Comparison of ENCODE assay signal across 33 cellular contexts in genomic region chr10:53284615-53285182, GRCh38.
"Had no signal": no experiment of that assay in that cellular context is flagged by ENCODE, and none has a peak within 500 bp of the region (broad histone marks: within the 10 kb centered on the region; RNA-seq: fewer than 3 reads in every experiment).

No MANE protein-coding gene starts in this region.

- H3K36me3 Mint-ChIP-seq: immature natural killer cell; mesothelial cell of epicardium; naive B cell; neural progenitor cell; stimulated activated memory B cell treated with anti-CD40 and anti-IgM and Interleukin-4, amounts not matched to agents 10 μg/mL and 1 μg/mL and 100 μg/mL, for 72 hours; type B pancreatic cell had no signal

- H3K27ac ChIP-seq: coronary artery, esophagus squamous epithelium, neural progenitor cell, parathyroid adenoma, right atrium auricular region, sigmoid colon, spleen, testis, tibial artery had no signal

- H3K9me3 Mint-ChIP-seq: mesothelial cell of epicardium, nephron, neural progenitor cell, type B pancreatic cell had no signal

- H3K27me3 Mint-ChIP-seq: naive B cell; progenitor cell of endocrine pancreas; stimulated activated memory B cell treated with anti-CD40 and anti-IgM and Interleukin-4, amounts not matched to agents 10 μg/mL and 1 μg/mL and 100 μg/mL, for 72 hours; type B pancreatic cell had no signal

- DNase-seq: dermis blood vessel endothelial cell; effector memory CD4-positive, alpha-beta T cell; erythroblast; esophagus squamous epithelium; hypothalamus; immature natural killer cell; islet precursor cell; kidney glomerular epithelial cell; left colon; left ventricle myocardium superior; mesenchymal stem cell; mucosa of descending colon; naive B cell; sigmoid colon; spleen; stimulated activated CD4-positive, alpha-beta T cell treated with anti-CD3 and anti-CD28 coated beads, Interleukin-4, amount 100 ng/mL, for 4 hours; stimulated activated naive CD8-positive, alpha-beta T cell treated with anti-CD3 and anti-CD28 coated beads, Interleukin-15, Interleukin-2, amounts not matched to agents 100 U/mL and 50 U/mL, for 24 hours; substantia nigra; testis; tibial artery had no signal

- H3K27me3 ChIP-seq: esophagus squamous epithelium, neural progenitor cell, right atrium auricular region, sigmoid colon, spleen, testis, tibial artery had no signal

- FAIRE-seq: endothelial cell of umbilical vein, frontal cortex, urothelium cell line had no signal

- H3K27ac Mint-ChIP-seq: immature natural killer cell; mesothelial cell of epicardium; nephron; neural progenitor cell; progenitor cell of endocrine pancreas; stimulated activated memory B cell treated with anti-CD40 and anti-IgM and Interleukin-4, amounts not matched to agents 10 μg/mL and 1 μg/mL and 100 μg/mL, for 72 hours; type B pancreatic cell had no signal

- H3K4me1 Mint-ChIP-seq: immature natural killer cell; naive B cell; nephron; neural progenitor cell; stimulated activated memory B cell treated with anti-CD40 and anti-IgM and Interleukin-4, amounts not matched to agents 10 μg/mL and 1 μg/mL and 100 μg/mL, for 72 hours had no signal

- H3K36me3 ChIP-seq: esophagus squamous epithelium, neural progenitor cell, right atrium auricular region, sigmoid colon, spleen, tibial artery had no signal

- H3K4me3 ChIP-seq: coronary artery, esophagus squamous epithelium, lung, mucosa of descending colon, neural progenitor cell, right atrium auricular region, sigmoid colon, spleen, testis, tibial artery had no signal

- H3K4me1 ChIP-seq: esophagus squamous epithelium, neural progenitor cell, parathyroid adenoma, right atrium auricular region, sigmoid colon, spleen, testis, tibial artery had no signal

- H3K4me3 Mint-ChIP-seq: immature natural killer cell; mesothelial cell of epicardium; naive B cell; nephron; neural progenitor cell; stimulated activated memory B cell treated with anti-CD40 and anti-IgM and Interleukin-4, amounts not matched to agents 10 μg/mL and 1 μg/mL and 100 μg/mL, for 72 hours; type B pancreatic cell had no signal

- ATAC-seq: left colon; left ventricle myocardium superior; mucosa of descending colon; stimulated activated memory B cell treated with anti-CD40 and anti-IgM and Interleukin-4, amounts not matched to agents 10 μg/mL and 1 μg/mL and 100 μg/mL, for 72 hours; stimulated activated naive CD8-positive, alpha-beta T cell treated with anti-CD3 and anti-CD28 coated beads, Interleukin-15, Interleukin-2, amounts not matched to agents 100 U/mL and 50 U/mL, for 24 hours had no signal

- H3K9me3 ChIP-seq: esophagus squamous epithelium, mucosa of descending colon, right atrium auricular region, sigmoid colon, testis, tibial artery had no signal
